8 cellular contexts compared by ENCODE assay signal in genomic region chr3:128487538-128487812, GRCh38. TPM values are rescaled to one million over a fixed set of nuclear protein-coding genes. Genes with fewer than 3 reads are reported as not detected.
DNase-seq lines count a peak whose midpoint lies in the region; ATAC-seq and TF ChIP-seq lines count a peak whose summit lies in the region.

No MANE protein-coding gene starts in this region.

- peak overlapping the region; percentile 21; the same call in 1 of the 2 replicates for H3K4me3 ChIP-seq in iPS-20b (ENCODE audit: low read length)

- H3K4me1 Mint-ChIP-seq in HFFc6 (ENCODE audit: low read depth), result peaks cover 32% of the 10 kb centered on the region
- peaks cover 22% of the 10 kb centered on the region for H3K4me1 Mint-ChIP-seq in activated T-helper 1 cell treated with anti-CD3 and anti-CD28 coated beads, Interleukin-12 subunit alpha, Interleukin-12 subunit beta, Interleukin-2, Interleukin-4 antibody, amounts not matched to agents 30 ng/mL and 10 ng/mL and 1 ng/mL, durations not matched to agents 14 hours and 24 hours and 36 hours (ENCODE audit: low read depth)
- H3K4me1 Mint-ChIP-seq in stimulated activated naive B cell treated with anti-CD40 and anti-IgM and Interleukin-4, amounts not matched to agents 10 μg/mL and 1 μg/mL and 100 μg/mL, for 72 hours, result peaks cover 41 to 75% of the 10 kb centered on the region in 2 donors

- no peak for TF ChIP-seq CTCF in HFFc6 (IDR thresholded peaks at IDR 0.05)

- peak overlapping the region; percentile 94 for H3K27ac Mint-ChIP-seq in HFFc6
- H3K27ac Mint-ChIP-seq in activated T-helper 1 cell treated with anti-CD3 and anti-CD28 coated beads, Interleukin-12 subunit alpha, Interleukin-12 subunit beta, Interleukin-2, Interleukin-4 antibody, amounts not matched to agents 30 ng/mL and 10 ng/mL and 1 ng/mL, durations not matched to agents 14 hours and 24 hours and 36 hours, result peak overlapping the region; percentile 43
- peak overlapping the region; percentile 66 for H3K27ac Mint-ChIP-seq in stimulated activated naive B cell treated with anti-CD40 and anti-IgM and Interleukin-4, amounts not matched to agents 10 μg/mL and 1 μg/mL and 100 μg/mL, for 72 hours

- peaks cover 12% of the 10 kb centered on the region for H3K27me3 Mint-ChIP-seq in HFFc6 (ENCODE audit: insufficient read depth)
- H3K27me3 Mint-ChIP-seq in activated T-helper 1 cell treated with anti-CD3 and anti-CD28 coated beads, Interleukin-12 subunit alpha, Interleukin-12 subunit beta, Interleukin-2, Interleukin-4 antibody, amounts not matched to agents 30 ng/mL and 10 ng/mL and 1 ng/mL, durations not matched to agents 14 hours and 24 hours and 36 hours (ENCODE audit: insufficient read depth), result peaks cover 71% of the 10 kb centered on the region
- peaks cover 72 to 93% of the 10 kb centered on the region in 2 donors for H3K27me3 Mint-ChIP-seq in stimulated activated naive B cell treated with anti-CD40 and anti-IgM and Interleukin-4, amounts not matched to agents 10 μg/mL and 1 μg/mL and 100 μg/mL, for 72 hours

- H3K4me1 ChIP-seq in iPS-20b (ENCODE audit: insufficient read depth, low read length), result peaks cover 22% of the 10 kb centered on the region

- H3K27me3 ChIP-seq in iPS-20b (ENCODE audit: insufficient read depth, low read length), result peaks cover 100% of the 10 kb centered on the region

- peak overlapping the region; percentile 100 for H3K4me3 Mint-ChIP-seq in HFFc6
- H3K4me3 Mint-ChIP-seq in activated T-helper 1 cell treated with anti-CD3 and anti-CD28 coated beads, Interleukin-12 subunit alpha, Interleukin-12 subunit beta, Interleukin-2, Interleukin-4 antibody, amounts not matched to agents 30 ng/mL and 10 ng/mL and 1 ng/mL, durations not matched to agents 14 hours and 24 hours and 36 hours, result peak overlapping the region; percentile 82
- peak overlapping the region; percentile 84 to 88 for H3K4me3 Mint-ChIP-seq in stimulated activated naive B cell treated with anti-CD40 and anti-IgM and Interleukin-4, amounts not matched to agents 10 μg/mL and 1 μg/mL and 100 μg/mL, for 72 hours

- no peak overlapping the region for H3K9ac ChIP-seq in iPS-20b (ENCODE audit: low read depth, low read length)

- no peaks in the 10 kb centered on the region for H3K36me3 ChIP-seq in iPS-20b (ENCODE audit: insufficient read depth, low read depth, low read length)

- peaks cover 56% of the 10 kb centered on the region for H3K36me3 Mint-ChIP-seq in HFFc6 (ENCODE audit: low read depth)
- H3K36me3 Mint-ChIP-seq in activated T-helper 1 cell treated with anti-CD3 and anti-CD28 coated beads, Interleukin-12 subunit alpha, Interleukin-12 subunit beta, Interleukin-2, Interleukin-4 antibody, amounts not matched to agents 30 ng/mL and 10 ng/mL and 1 ng/mL, durations not matched to agents 14 hours and 24 hours and 36 hours (ENCODE audit: low read depth), result no peaks in the 10 kb centered on the region
- peaks cover 0 to 2% of the 10 kb centered on the region in 2 donors for H3K36me3 Mint-ChIP-seq in stimulated activated naive B cell treated with anti-CD40 and anti-IgM and Interleukin-4, amounts not matched to agents 10 μg/mL and 1 μg/mL and 100 μg/mL, for 72 hours

- DNase-seq in HFFc6, result no peak
- no peak for DNase-seq in activated T-helper 1 cell treated with anti-CD3 and anti-CD28 coated beads, Interleukin-12 subunit alpha, Interleukin-12 subunit beta, Interleukin-2, Interleukin-4 antibody, amounts not matched to agents 30 ng/mL and 10 ng/mL and 1 ng/mL, durations not matched to agents 14 hours and 24 hours and 36 hours (ENCODE audit: low spot score)
- DNase-seq in stimulated activated naive B cell treated with anti-CD40 and anti-IgM and Interleukin-4, amounts not matched to agents 10 μg/mL and 1 μg/mL and 100 μg/mL, for 72 hours, result no peak
- DNase-seq in NCI-H1105 (lab: John Stamatoyannopoulos, UW), result no peak
- DNase-seq in DMS53 treated with DMSO at 0.1 percent for 48 hours (lab: John Stamatoyannopoulos, UW; ENCODE audit: unreplicated experiment), result no peak
- no peak for DNase-seq in D341Med (ENCODE audit: low spot score)
- DNase-seq in cerebellum (ENCODE audit: low spot score), result no peak

- ATAC-seq in stimulated activated naive B cell treated with anti-CD40 and anti-IgM and Interleukin-4, amounts not matched to agents 10 μg/mL and 1 μg/mL and 100 μg/mL, for 72 hours (replicated peaks), result peak in 1 of 2 donors; percentile 8

- H3K9me3 ChIP-seq in iPS-20b (ENCODE audit: insufficient read depth, low read depth, low read length), result peaks cover 7% of the 10 kb centered on the region; the same call in 1 of the 2 replicates

- no peaks in the 10 kb centered on the region for H3K9me3 Mint-ChIP-seq in HFFc6
- H3K9me3 Mint-ChIP-seq in activated T-helper 1 cell treated with anti-CD3 and anti-CD28 coated beads, Interleukin-12 subunit alpha, Interleukin-12 subunit beta, Interleukin-2, Interleukin-4 antibody, amounts not matched to agents 30 ng/mL and 10 ng/mL and 1 ng/mL, durations not matched to agents 14 hours and 24 hours and 36 hours, result no peaks in the 10 kb centered on the region
- no peaks in the 10 kb centered on the region for H3K9me3 Mint-ChIP-seq in stimulated activated naive B cell treated with anti-CD40 and anti-IgM and Interleukin-4, amounts not matched to agents 10 μg/mL and 1 μg/mL and 100 μg/mL, for 72 hours

- intact Hi-C loops in activated T-helper 1 cell treated with anti-CD3 and anti-CD28 coated beads, Interleukin-12 subunit alpha, Interleukin-12 subunit beta, Interleukin-2, Interleukin-4 antibody, amounts not matched to agents 30 ng/mL and 10 ng/mL and 1 ng/mL, durations not matched to agents 14 hours and 24 hours and 36 hours (cut with micrococcal nuclease), result loop anchor here (1.0 kb wide), 2 partner anchors 10 to 40 kb away; no protein-coding TSS in a partner anchor

- H3K27ac ChIP-seq in iPS-20b (ENCODE audit: low read length), result no peak overlapping the region

RNA-seq across cellular contexts. Expression of gene GATA2, which starts 5.5 kb away (rescaled TPM):
- 10 to 100 TPM; 71.0 to 97.5 (median 79.6) TPM for total RNA-seq in HFFc6 (2021; fragmentation: NEBNext Ultra II Directional; extraction: Animal tissue kit (Norgen Biotek cat#: 25700))
- 0.18 and 0.22 TPM in 2 replicates for total RNA-seq in activated T-helper 1 cell treated with anti-CD3 and anti-CD28 coated beads, Interleukin-12 subunit alpha, Interleukin-12 subunit beta, Interleukin-2, Interleukin-4 antibody, amounts not matched to agents 30 ng/mL and 10 ng/mL and 1 ng/mL, durations not matched to agents 14 hours and 24 hours and 36 hours
- total RNA-seq in cerebellum, result 2.0 TPM

RNA-seq across cellular contexts. Expression of gene DNAJB8, which starts 20.8 kb away (rescaled TPM):
- not detected for total RNA-seq in HFFc6 (2021; fragmentation: NEBNext Ultra II Directional; extraction: Animal tissue kit (Norgen Biotek cat#: 25700))
- total RNA-seq in activated T-helper 1 cell treated with anti-CD3 and anti-CD28 coated beads, Interleukin-12 subunit alpha, Interleukin-12 subunit beta, Interleukin-2, Interleukin-4 antibody, amounts not matched to agents 30 ng/mL and 10 ng/mL and 1 ng/mL, durations not matched to agents 14 hours and 24 hours and 36 hours, result not detected in 2 replicates
- total RNA-seq in cerebellum, result not detected

Comparison
In these comparisons a context has a peak if more than half of its experiments do, and no peak if none do; other contexts are left out.
1. H3K27ac Mint-ChIP-seq: peak in every context shown above with its lines; median percentile 94 in HFFc6; 66 in stimulated activated naive B cell treated with anti-CD40 and anti-IgM and Interleukin-4, amounts not matched to agents 10 μg/mL and 1 μg/mL and 100 μg/mL, for 72 hours; 43 in activated T-helper 1 cell treated with anti-CD3 and anti-CD28 coated beads, Interleukin-12 subunit alpha, Interleukin-12 subunit beta, Interleukin-2, Interleukin-4 antibody, amounts not matched to agents 30 ng/mL and 10 ng/mL and 1 ng/mL, durations not matched to agents 14 hours and 24 hours and 36 hours.
2. RNA of gene GATA2, which starts 5.5 kb away (total RNA-seq): 71.0 to 97.5 TPM in HFFc6; 2.0 TPM in cerebellum (single experiment) and 0.18 to 0.22 TPM in activated T-helper 1 cell treated with anti-CD3 and anti-CD28 coated beads, Interleukin-12 subunit alpha, Interleukin-12 subunit beta, Interleukin-2, Interleukin-4 antibody, amounts not matched to agents 30 ng/mL and 10 ng/mL and 1 ng/mL, durations not matched to agents 14 hours and 24 hours and 36 hours; every median in the first group is over 10 times any median in the second.
3. Peak in every context shown above with its lines, with median percentiles within 50 percentile points of each other: H3K4me3 Mint-ChIP-seq.